8 cellular contexts compared by ENCODE assay signal in the genomic region with DNA sequence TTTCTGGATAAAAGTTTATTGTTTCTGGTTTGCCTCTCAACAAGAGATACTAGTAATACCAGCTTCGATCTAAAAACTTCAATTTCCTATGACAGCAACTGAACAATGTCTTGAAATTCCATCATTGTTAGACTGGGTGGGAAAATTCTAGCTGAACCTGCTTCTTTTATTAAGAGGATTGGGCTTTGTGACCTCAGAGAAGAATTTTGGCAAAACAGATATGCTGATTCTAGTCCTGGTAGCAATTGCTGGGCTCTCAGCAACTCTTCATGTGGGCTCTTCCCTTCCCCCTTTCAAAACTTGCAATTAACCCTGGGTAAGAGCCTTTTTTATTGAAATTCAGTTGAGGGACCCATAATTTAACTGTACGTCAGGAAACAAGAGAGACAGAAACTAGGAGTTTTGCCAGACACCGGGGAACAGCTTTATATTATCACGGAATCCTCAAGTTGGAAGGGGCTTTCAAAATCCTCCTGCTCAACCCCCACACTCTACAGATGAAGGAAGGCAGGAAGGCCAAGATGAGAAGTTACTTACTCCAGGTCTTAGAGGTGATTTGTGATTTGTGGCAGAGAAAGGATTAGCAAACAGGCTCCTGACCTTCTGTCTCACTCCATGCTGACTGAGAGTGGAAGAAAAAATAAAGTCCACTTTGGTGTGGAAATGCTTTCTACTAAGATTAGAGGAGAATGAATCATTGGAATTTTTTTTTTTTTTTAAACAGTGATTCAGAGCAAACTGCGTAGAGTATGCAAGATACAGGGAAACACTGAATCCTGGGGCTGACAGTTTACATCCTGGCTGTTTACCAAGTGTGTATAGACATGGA.
DNase-seq lines count a peak whose midpoint lies in the region; ATAC-seq and TF ChIP-seq lines count a peak whose summit lies in the region.

No MANE protein-coding gene starts in this region.

- H3K4me3 ChIP-seq in astrocyte of the spinal cord (ENCODE audit: low read depth, low read length), result no peak overlapping the region

- in situ Hi-C loops in astrocyte of the spinal cord (cut with HindIII; ENCODE audit: low sequenced_read_pairs), result no loop called here

- no peak for TF ChIP-seq CTCF in 22Rv1 (IDR thresholded peaks at IDR 0.05)
- no peak for TF ChIP-seq CTCF in astrocyte of the spinal cord (IDR thresholded peaks at IDR 0.05; ENCODE audit: low read depth, low read length)

- no peaks in the 10 kb centered on the region for H3K9me3 Mint-ChIP-seq in memory B cell

- peak overlapping the region; percentile 100 for H3K27ac Mint-ChIP-seq in memory B cell

- DNase-seq in astrocyte of the spinal cord (ENCODE audit: low read depth, low spot score) (peak; percentile 92), memory B cell (ENCODE audit: low spot score in 2 of 2) (no peak), middle frontal gyrus (ENCODE audit: extremely low spot score, low spot score) (no peak), NOMO-1 treated with DMSO at 0.1 percent for 48 hours (lab: John Stamatoyannopoulos, UW; ENCODE audit: unreplicated experiment) (no peak)
- DNase-seq in stimulated activated CD4-positive, alpha-beta T cell treated with anti-CD3 and anti-CD28 coated beads, Interleukin-2, amount 100 ng/mL, for 24 hours, result no peak

- no peaks in the 10 kb centered on the region for H3K27me3 Mint-ChIP-seq in memory B cell

- H3K27ac ChIP-seq in 22Rv1, result peak overlapping the region; percentile 69

- H3K36me3 Mint-ChIP-seq in memory B cell, result no peaks in the 10 kb centered on the region

- H3K4me1 Mint-ChIP-seq in memory B cell, result peaks cover 41% of the 10 kb centered on the region

- ATAC-seq in HG02610 (IDR thresholded peaks at IDR 0.05; ENCODE audit: unreplicated experiment) (peak; percentile 31), memory B cell (ENCODE audit: low read depth) (no peak), GM18858 (IDR thresholded peaks at IDR 0.05; ENCODE audit: unreplicated experiment) (no peak)

- no peak overlapping the region for H3K4me3 Mint-ChIP-seq in memory B cell
